In genomic region chr9:125021069-125021468, GRCh38 we compare ENCODE assay signal across 30 cellular contexts.
"Had no signal": no experiment of that assay in that cellular context is flagged by ENCODE, and none has a peak within 500 bp of the region (broad histone marks: within the 10 kb centered on the region; RNA-seq: fewer than 3 reads in every experiment).

No MANE protein-coding gene starts in this region.

- H3K4me1 ChIP-seq: parathyroid adenoma, psoas muscle, right atrium auricular region, right lobe of liver, sigmoid colon, stomach, thyroid gland, tibial nerve, upper lobe of left lung, vagina had no signal

- H3K36me3 ChIP-seq: ovary had no signal

- H3K27me3 ChIP-seq: ovary, right atrium auricular region, right lobe of liver, sigmoid colon, stomach, thyroid gland, tibial nerve, upper lobe of left lung, vagina had no signal

- H3K4me1 Mint-ChIP-seq: naive thymus-derived CD8-positive, alpha-beta T cell; nephron progenitor cell; neural crest cell; stimulated activated effector memory CD8-positive, alpha-beta T cell treated with anti-CD3 and anti-CD28 coated beads, Interleukin-12 subunit alpha, Interleukin-12 subunit beta, amount 100 ng/mL, for 72 hours had no signal

- H3K36me3 Mint-ChIP-seq: natural killer cell treated with Interleukin-12 subunit alpha and Interleukin-12 subunit beta and Interleukin-15 and Interleukin-18, amount 100 ng/mL, for 72 hours had no signal

- ATAC-seq: naive thymus-derived CD8-positive, alpha-beta T cell; natural killer cell treated with Interleukin-12 subunit alpha and Interleukin-12 subunit beta and Interleukin-15 and Interleukin-18, amount 100 ng/mL, for 72 hours; psoas muscle; right lobe of liver; stimulated activated effector memory CD8-positive, alpha-beta T cell treated with anti-CD3 and anti-CD28 coated beads, Interleukin-12 subunit alpha, Interleukin-12 subunit beta, amount 100 ng/mL, for 72 hours; stimulated activated naive B cell treated with anti-CD40 and anti-IgM and Interleukin-4, amounts not matched to agents 10 μg/mL and 1 μg/mL and 100 μg/mL, for 72 hours had no signal

- H3K79me2 ChIP-seq: parathyroid adenoma had no signal

- H3K9ac ChIP-seq: parathyroid adenoma had no signal

- H3K27me3 Mint-ChIP-seq: naive thymus-derived CD8-positive, alpha-beta T cell; natural killer cell treated with Interleukin-12 subunit alpha and Interleukin-12 subunit beta and Interleukin-15 and Interleukin-18, amount 100 ng/mL, for 72 hours; progenitor cell of endocrine pancreas; stimulated activated naive B cell treated with anti-CD40 and anti-IgM and Interleukin-4, amounts not matched to agents 10 μg/mL and 1 μg/mL and 100 μg/mL, for 72 hours; stimulated activated naive CD8-positive, alpha-beta T cell treated with anti-CD3 and anti-CD28 coated beads, Interleukin-15, Interleukin-2, amounts not matched to agents 100 ng/mL and 50 ng/mL, for 24 hours had no signal

- H3K9me3 Mint-ChIP-seq: natural killer cell treated with Interleukin-12 subunit alpha and Interleukin-12 subunit beta and Interleukin-15 and Interleukin-18, amount 100 ng/mL, for 72 hours; nephron progenitor cell; stimulated activated effector memory CD8-positive, alpha-beta T cell treated with anti-CD3 and anti-CD28 coated beads, Interleukin-12 subunit alpha, Interleukin-12 subunit beta, amount 100 ng/mL, for 72 hours; stimulated activated naive B cell treated with anti-CD40 and anti-IgM and Interleukin-4, amounts not matched to agents 10 μg/mL and 1 μg/mL and 100 μg/mL, for 72 hours; stimulated activated naive CD8-positive, alpha-beta T cell treated with anti-CD3 and anti-CD28 coated beads, Interleukin-15, Interleukin-2, amounts not matched to agents 100 ng/mL and 50 ng/mL, for 24 hours had no signal

- FAIRE-seq: urothelium cell line had no signal

- H2AFZ ChIP-seq: parathyroid adenoma had no signal

- H3K4me3 Mint-ChIP-seq: naive thymus-derived CD8-positive, alpha-beta T cell; natural killer cell treated with Interleukin-12 subunit alpha and Interleukin-12 subunit beta and Interleukin-15 and Interleukin-18, amount 100 ng/mL, for 72 hours; nephron progenitor cell; neural crest cell; stimulated activated effector memory CD8-positive, alpha-beta T cell treated with anti-CD3 and anti-CD28 coated beads, Interleukin-12 subunit alpha, Interleukin-12 subunit beta, amount 100 ng/mL, for 72 hours; stimulated activated naive B cell treated with anti-CD40 and anti-IgM and Interleukin-4, amounts not matched to agents 10 μg/mL and 1 μg/mL and 100 μg/mL, for 72 hours; stimulated activated naive CD8-positive, alpha-beta T cell treated with anti-CD3 and anti-CD28 coated beads, Interleukin-15, Interleukin-2, amounts not matched to agents 100 ng/mL and 50 ng/mL, for 24 hours had no signal

- H3K4me3 ChIP-seq: ovary, psoas muscle, right atrium auricular region, right lobe of liver, sigmoid colon, stomach, thoracic aorta, thyroid gland, tibial nerve, upper lobe of left lung, vagina had no signal

- DNase-seq: naive thymus-derived CD8-positive, alpha-beta T cell; nephron progenitor cell; occipital lobe; ovary; posterior cingulate gyrus; psoas muscle; right lobe of liver; sigmoid colon; small intestine; stimulated activated CD4-positive, alpha-beta T cell treated with anti-CD3 and anti-CD28 coated beads, Interleukin-15, amount 100 ng/mL, for 24 hours; stimulated activated CD4-positive, alpha-beta T cell treated with anti-CD3 and anti-CD28 coated beads, Interleukin-2, amount 100 ng/mL, for 24 hours; stimulated activated CD4-positive, alpha-beta T cell treated with anti-CD3 and anti-CD28 coated beads, Interleukin-2, amount 100 ng/mL, for 48 hours; stimulated activated CD4-positive, alpha-beta T cell treated with anti-CD3 and anti-CD28 coated beads, Interleukin-4, amount 100 ng/mL, for 24 hours; stimulated activated naive B cell treated with anti-CD40 and anti-IgM and Interleukin-4, amounts not matched to agents 10 μg/mL and 1 μg/mL and 100 μg/mL, for 72 hours; stimulated activated naive CD4-positive, alpha-beta T cell treated with Interleukin-2 at 50 U/mL for 16 hours; stomach; thyroid gland; trophoblast cell; upper lobe of left lung had no signal

- H3K27ac ChIP-seq: ovary, parathyroid adenoma, psoas muscle, right atrium auricular region, right lobe of liver, sigmoid colon, stomach, thoracic aorta, thyroid gland, tibial nerve, upper lobe of left lung, vagina had no signal

- H3K9me3 ChIP-seq: ovary, psoas muscle, right atrium auricular region, right lobe of liver, sigmoid colon, stomach, thoracic aorta, thyroid gland, tibial nerve, upper lobe of left lung, vagina had no signal

- H3K27ac Mint-ChIP-seq: natural killer cell treated with Interleukin-12 subunit alpha and Interleukin-12 subunit beta and Interleukin-15 and Interleukin-18, amount 100 ng/mL, for 72 hours; nephron progenitor cell; progenitor cell of endocrine pancreas; stimulated activated effector memory CD8-positive, alpha-beta T cell treated with anti-CD3 and anti-CD28 coated beads, Interleukin-12 subunit alpha, Interleukin-12 subunit beta, amount 100 ng/mL, for 72 hours; stimulated activated naive B cell treated with anti-CD40 and anti-IgM and Interleukin-4, amounts not matched to agents 10 μg/mL and 1 μg/mL and 100 μg/mL, for 72 hours; stimulated activated naive CD8-positive, alpha-beta T cell treated with anti-CD3 and anti-CD28 coated beads, Interleukin-15, Interleukin-2, amounts not matched to agents 100 ng/mL and 50 ng/mL, for 24 hours had no signal
